ENCODE assay signal across 14 cellular contexts in genomic region chr9:123395276-123396006, GRCh38. TPM values are rescaled to one million over a fixed set of nuclear protein-coding genes. Genes with fewer than 3 reads are reported as not detected.
DNase-seq lines count a peak whose midpoint lies in the region; ATAC-seq and TF ChIP-seq lines count a peak whose summit lies in the region.
"Had no signal": no experiment of that assay in that cellular context is flagged by ENCODE, and none has a peak within 500 bp of the region (broad histone marks: within the 10 kb centered on the region; RNA-seq: fewer than 3 reads in every experiment).

No MANE protein-coding gene starts in this region.

- no peak overlapping the region for H2AFZ ChIP-seq in neural progenitor cell (replicated peaks)
- no peak overlapping the region for H2AFZ ChIP-seq in GM23338

- ATAC-seq in effector memory CD8-positive, alpha-beta T cell (replicated peaks) = no peak
- ATAC-seq in GM23338 (no peak), GM21381 (IDR thresholded peaks at IDR 0.05; ENCODE audit: unreplicated experiment) (no peak)

- H3K4me1 Mint-ChIP-seq in neural progenitor cell (peaks cover 29% of the 10 kb centered on the region), GM23338 (peaks cover 12% of the 10 kb centered on the region)
- H3K4me1 Mint-ChIP-seq in effector memory CD8-positive, alpha-beta T cell (ENCODE audit: low read depth in 2 of 2) = no peaks in the 10 kb centered on the region
- H3K4me1 Mint-ChIP-seq: CD4-positive, CD25-positive, alpha-beta regulatory T cell had no signal

- no peak overlapping the region for H3K4me2 ChIP-seq in neural progenitor cell
- no peak overlapping the region for H3K4me2 ChIP-seq in GM23338

- DNase-seq in DMS79 treated with DMSO at 0.1 percent for 48 hours (lab: John Stamatoyannopoulos, UW) (peak; percentile 82), NCI-H2029 (lab: John Stamatoyannopoulos, UW) (peak; percentile 65), SHP77 (lab: John Stamatoyannopoulos, UW) (peak; percentile 89 to 93), neural progenitor cell (ENCODE audit: low spot score) (peak; percentile 34), GM23338 (ENCODE audit: low spot score) (no peak), germinal center (ENCODE audit: low spot score) (no peak)
- no peak for DNase-seq in effector memory CD8-positive, alpha-beta T cell
- DNase-seq: activated CD4-positive, CD25-positive, alpha-beta regulatory T cell treated with anti-CD3 and anti-CD28 coated beads, Interleukin-2, amount 50 U/mL, for 72 hours; CD4-positive, CD25-positive, alpha-beta regulatory T cell; islet precursor cell; Kasumi-1; substantia nigra had no signal

- H3K79me2 ChIP-seq in neural progenitor cell (ENCODE audit: low read depth) (no peaks in the 10 kb centered on the region), GM23338 (replicated peaks; ENCODE audit: insufficient read depth) (no peaks in the 10 kb centered on the region)

- H3K36me3 ChIP-seq in neural progenitor cell = no peaks in the 10 kb centered on the region
- no peaks in the 10 kb centered on the region for H3K36me3 ChIP-seq in GM23338 (ENCODE audit: insufficient read depth)

- H3F3A ChIP-seq in neural progenitor cell (ENCODE audit: low read depth) = no peaks in the 10 kb centered on the region
- H3F3A ChIP-seq in GM23338 (replicated peaks; ENCODE audit: low read depth) = no peaks in the 10 kb centered on the region

- H3K4me3 Mint-ChIP-seq in neural progenitor cell (peak overlapping the region; percentile 30), GM23338 (no peak overlapping the region)
- no peak overlapping the region for H3K4me3 Mint-ChIP-seq in effector memory CD8-positive, alpha-beta T cell
- H3K4me3 Mint-ChIP-seq: CD4-positive, CD25-positive, alpha-beta regulatory T cell had no signal

- H3K27me3 ChIP-seq in neural progenitor cell = no peaks in the 10 kb centered on the region
- H3K27me3 ChIP-seq in GM23338 (ENCODE audit: insufficient read depth) = no peaks in the 10 kb centered on the region

- H3K27me3 Mint-ChIP-seq in neural progenitor cell (ENCODE audit: insufficient read depth, low read depth) (peaks cover 8% of the 10 kb centered on the region), GM23338 (ENCODE audit: insufficient read depth, low read depth, poor library complexity) (peaks cover 15% of the 10 kb centered on the region)
- H3K27me3 Mint-ChIP-seq in effector memory CD8-positive, alpha-beta T cell = no peaks in the 10 kb centered on the region
- H3K27me3 Mint-ChIP-seq: CD4-positive, CD25-positive, alpha-beta regulatory T cell had no signal

- H3K4me3 ChIP-seq in neural progenitor cell (no peak overlapping the region), GM23338 (no peak overlapping the region)

- TF ChIP-seq CTCF in neural progenitor cell (IDR thresholded peaks at IDR 0.05) (no peak), GM23338 (conservative IDR thresholded peaks at IDR 0.05; ENCODE audit: low read depth in 2 of 2) (no peak)

- H3K9me3 ChIP-seq in neural progenitor cell (ENCODE audit: low read depth) = no peaks in the 10 kb centered on the region

- no peaks in the 10 kb centered on the region for H3K9me2 ChIP-seq in GM23338 (ENCODE audit: insufficient read depth)

- H3K27ac Mint-ChIP-seq in neural progenitor cell = peak overlapping the region; percentile 72
- H3K27ac Mint-ChIP-seq in effector memory CD8-positive, alpha-beta T cell = no peak overlapping the region
- H3K27ac Mint-ChIP-seq in GM23338 = no peak overlapping the region

- peaks cover 4% of the 10 kb centered on the region for H3K4me1 ChIP-seq in neural progenitor cell
- H3K4me1 ChIP-seq in GM23338 (ENCODE audit: insufficient read depth) = no peaks in the 10 kb centered on the region

- H3K36me3 Mint-ChIP-seq in neural progenitor cell (no peaks in the 10 kb centered on the region), GM23338 (ENCODE audit: low read depth) (no peaks in the 10 kb centered on the region)
- H3K36me3 Mint-ChIP-seq in effector memory CD8-positive, alpha-beta T cell (ENCODE audit: insufficient read depth) = peaks cover 7% of the 10 kb centered on the region

- no peak overlapping the region for H3K9ac ChIP-seq in neural progenitor cell

- peaks cover 5% of the 10 kb centered on the region for H3K9me3 Mint-ChIP-seq in neural progenitor cell
- H3K9me3 Mint-ChIP-seq in effector memory CD8-positive, alpha-beta T cell = no peaks in the 10 kb centered on the region
- H3K9me3 Mint-ChIP-seq in GM23338 = peaks cover 3% of the 10 kb centered on the region; the same call in 1 of the 3 replicates

- H4K20me1 ChIP-seq in neural progenitor cell (ENCODE audit: low read depth) (no peaks in the 10 kb centered on the region), GM23338 (replicated peaks; ENCODE audit: insufficient read depth) (no peaks in the 10 kb centered on the region; the same call in none of the 2 replicates)

- H3K27ac ChIP-seq in neural progenitor cell = no peak overlapping the region
- H3K27ac ChIP-seq in GM23338 (ENCODE audit: low read depth) = no peak overlapping the region

TF ChIP-seq in GM23338, 12 proteins besides CTCF, POLR2A, EP300 and RAD21:
- TF ChIP-seq POLR2AphosphoS5 (IDR thresholded peaks at IDR 0.05; ENCODE audit: low read depth) (no peak), REST (IDR thresholded peaks at IDR 0.05; ENCODE audit: unreplicated experiment) (no peak), ZNF331 (CRISPR knock-in tag; IDR thresholded peaks at IDR 0.05; ENCODE audit: low read depth) (no peak), EZH2phosphoT487 (IDR thresholded peaks at IDR 0.05; ENCODE audit: unreplicated experiment) (no peak), STAT1 (IDR thresholded peaks at IDR 0.05; ENCODE audit: unreplicated experiment) (no peak)

RNA-seq across cellular contexts. Expression of gene CRB2, which starts 39.4 kb away (rescaled TPM):
- total RNA-seq in neural progenitor cell (ENCODE audit: low replicate concordance) = 18.5 and 70.7 TPM in 2 replicates
- 9.8 and 10.2 TPM in 2 replicates for total RNA-seq in GM23338 (2014; rRNA removed; shearing (Covaris generic))
- 0.34 and 0.50 TPM in 2 replicates for polyA plus RNA-seq in GM23338 (2016; fragmentation: Nextera tagmentation; extraction: Ambion mirVana)
- total RNA-seq: CD4-positive, CD25-positive, alpha-beta regulatory T cell; dermis microvascular lymphatic vessel endothelial cell had no signal

Comparison
In these comparisons a context has a peak if more than half of its experiments do, and no peak if none do; other contexts are left out.
1. DNase-seq: peak in DMS79 treated with DMSO at 0.1 percent for 48 hours (single experiment), NCI-H2029 (single experiment), SHP77 (2 of 2) and neural progenitor cell (single experiment); none in effector memory CD8-positive, alpha-beta T cell (0 of 3), GM23338 (single experiment) and germinal center (single experiment).